In the genomic region with DNA sequence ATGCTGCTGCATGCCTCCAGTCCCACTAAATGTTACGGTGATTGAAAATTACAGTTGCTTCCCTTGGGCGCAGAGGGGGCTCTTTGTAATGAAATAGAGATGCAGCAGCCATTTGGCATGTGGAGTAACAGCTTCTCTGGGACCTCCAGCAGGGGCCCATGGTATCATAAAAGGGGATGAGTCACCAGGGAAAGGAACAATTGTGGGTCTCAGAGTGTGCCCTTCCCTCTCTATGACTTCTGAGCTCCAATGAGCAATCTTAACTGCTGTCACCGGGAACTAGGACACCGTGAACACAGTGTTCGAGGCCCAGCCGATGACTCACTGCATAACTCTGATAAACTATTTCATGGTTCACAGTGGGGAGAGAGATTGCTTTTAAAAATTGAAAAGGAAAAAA, we compare ENCODE assay signal across 9 cellular contexts.
DNase-seq lines count a peak whose midpoint lies in the region; ATAC-seq, FAIRE-seq and TF ChIP-seq lines count a peak whose summit lies in the region.
"Had no signal": no experiment of that assay in that cellular context is flagged by ENCODE, and none has a peak within 500 bp of the region (broad histone marks: within the 10 kb centered on the region; RNA-seq: fewer than 3 reads in every experiment).

No MANE protein-coding gene starts in this region.

- H3K4me3 Mint-ChIP-seq in WTC11: no peak overlapping the region
- no peak overlapping the region for H3K4me3 Mint-ChIP-seq in naive thymus-derived CD4-positive, alpha-beta T cell
- H3K4me3 Mint-ChIP-seq in activated CD4-positive, alpha-beta T cell treated with anti-CD3 and anti-CD28 coated beads, Interleukin-2, amount 10 ng/mL, durations not matched to agents 7 days and 5 days: no peak overlapping the region
- H3K4me3 Mint-ChIP-seq: CD4-positive, CD25-positive, alpha-beta regulatory T cell had no signal

- BruUV-seq in HepG2 (replicated peaks; lab: Mats Ljungman, UMichigan): no TSS peak

- TF ChIP-seq POLR2A in HepG2 (IDR thresholded peaks at IDR 0.05; ENCODE audit: insufficient read depth in 1 of 2, low read depth in 2 of 2, low read length in 2 of 2) (no peak), right lobe of liver (IDR thresholded peaks at IDR 0.05) (no peak), vagina (IDR thresholded peaks at IDR 0.05) (no peak)

- no peak for FAIRE-seq in HepG2 (lab: Jason Lieb, UNC)

- peak; percentile 28 for DNase-seq in HepG2 (ENCODE audit: low spot score)
- DNase-seq in right lobe of liver: no peak
- no peak for DNase-seq in WTC11 (ENCODE audit: low spot score)
- DNase-seq in right cardiac atrium: peak; percentile 57 to 67 (median 66)
- no peak for DNase-seq in vagina (ENCODE audit: extremely low spot score in 2 of 2)
- no peak for DNase-seq in naive thymus-derived CD4-positive, alpha-beta T cell
- no peak for DNase-seq in activated T-cell treated with anti-CD3 and anti-CD28 coated beads, Interleukin-2, amount 50 U/mL, for 48 hours
- DNase-seq in activated CD4-positive, alpha-beta T cell treated with anti-CD3 and anti-CD28 coated beads, Interleukin-2, amount 10 ng/mL, durations not matched to agents 7 days and 5 days: no peak
- DNase-seq: CD4-positive, CD25-positive, alpha-beta regulatory T cell had no signal

- peaks cover 6% of the 10 kb centered on the region for H3K27me3 Mint-ChIP-seq in WTC11 (ENCODE audit: low read depth)
- peaks cover 0 to 3% (median 0%) of the 10 kb centered on the region in 5 donors for H3K27me3 Mint-ChIP-seq in naive thymus-derived CD4-positive, alpha-beta T cell
- no peaks in the 10 kb centered on the region for H3K27me3 Mint-ChIP-seq in activated CD4-positive, alpha-beta T cell treated with anti-CD3 and anti-CD28 coated beads, Interleukin-2, amount 10 ng/mL, durations not matched to agents 7 days and 5 days

- TF ChIP-seq CTCF in HepG2 (CRISPR knock-in tag; IDR thresholded peaks at IDR 0.05) (no peak), right lobe of liver (IDR thresholded peaks at IDR 0.05) (no peak), WTC11 (IDR thresholded peaks at IDR 0.05) (no peak), vagina (IDR thresholded peaks at IDR 0.05) (no peak)

- H3K9me3 Mint-ChIP-seq in WTC11: peaks cover 5% of the 10 kb centered on the region
- peaks cover 0 to 2% (median 0%) of the 10 kb centered on the region in 11 donors for H3K9me3 Mint-ChIP-seq in naive thymus-derived CD4-positive, alpha-beta T cell
- H3K9me3 Mint-ChIP-seq in activated CD4-positive, alpha-beta T cell treated with anti-CD3 and anti-CD28 coated beads, Interleukin-2, amount 10 ng/mL, durations not matched to agents 7 days and 5 days: no peaks in the 10 kb centered on the region

- no peak overlapping the region for H3K4me3 ChIP-seq in HepG2 (replicated peaks in 1 of 3; ENCODE audit: insufficient read depth in 1 of 3, low read depth in 2 of 3, low read length in 3 of 3)
- no peak overlapping the region for H3K4me3 ChIP-seq in right lobe of liver
- H3K4me3 ChIP-seq in right cardiac atrium (ENCODE audit: low read length): no peak overlapping the region
- H3K4me3 ChIP-seq in vagina: no peak overlapping the region
- no peak overlapping the region for H3K4me3 ChIP-seq in naive thymus-derived CD4-positive, alpha-beta T cell (ENCODE audit: low read length)

- H3K4me1 ChIP-seq in HepG2 (ENCODE audit: insufficient read depth, low read length): no peaks in the 10 kb centered on the region
- no peaks in the 10 kb centered on the region for H3K4me1 ChIP-seq in right lobe of liver
- H3K4me1 ChIP-seq in right cardiac atrium (ENCODE audit: control insufficient read depth, insufficient read depth, low read length): peaks cover 7% of the 10 kb centered on the region
- peaks cover 12% of the 10 kb centered on the region for H3K4me1 ChIP-seq in vagina
- H3K4me1 ChIP-seq in naive thymus-derived CD4-positive, alpha-beta T cell (ENCODE audit: control insufficient read depth in 2 of 2, insufficient read depth in 2 of 2, low read length in 2 of 2): no peaks in the 10 kb centered on the region

- peaks cover 10% of the 10 kb centered on the region for H3K4me1 Mint-ChIP-seq in WTC11
- no peaks in the 10 kb centered on the region for H3K4me1 Mint-ChIP-seq in naive thymus-derived CD4-positive, alpha-beta T cell
- no peaks in the 10 kb centered on the region for H3K4me1 Mint-ChIP-seq in activated CD4-positive, alpha-beta T cell treated with anti-CD3 and anti-CD28 coated beads, Interleukin-2, amount 10 ng/mL, durations not matched to agents 7 days and 5 days
- H3K4me1 Mint-ChIP-seq: CD4-positive, CD25-positive, alpha-beta regulatory T cell had no signal

- H3K4me2 ChIP-seq in HepG2 (ENCODE audit: low read depth, low read length): no peak overlapping the region

- TF ChIP-seq RAD21 in HepG2 (CRISPR knock-in tag; IDR thresholded peaks at IDR 0.05): no peak

- no peak overlapping the region for H2AFZ ChIP-seq in HepG2 (ENCODE audit: low read length)

- 23% methylated on average over 6 of the region's 6 CpGs for WGBS in HepG2 (ENCODE audit: low lambda C conversion rate)
- WGBS in right lobe of liver (ENCODE audit: insufficient coverage, low coverage, low lambda C conversion rate, missing lambda C conversion rate): 50% methylated on average over 5 of the region's 6 CpGs
- WGBS in right cardiac atrium: 39% methylated on average over 6 of the region's 6 CpGs

- in situ Hi-C loops in HepG2 (cut with HindIII; ENCODE audit: extremely low pct_ligation_motif_present, low pct_unique_long_range_greater_than_20kb): no loop called here

- no peaks in the 10 kb centered on the region for H3K79me2 ChIP-seq in HepG2 (ENCODE audit: insufficient read depth, low read length)

- intact Hi-C loops in HepG2 (cut with micrococcal nuclease; ENCODE audit: unreplicated experiment): no loop called here
- intact Hi-C loops in right lobe of liver (cut with DNase I): no loop called here
- intact Hi-C loops in right cardiac atrium (cut with DNase I): no loop called here
- intact Hi-C loops in vagina (cut with DNase I): no loop called here
- intact Hi-C loops in naive thymus-derived CD4-positive, alpha-beta T cell (cut with micrococcal nuclease): loop anchor here in 1 of 2 donors (10.0 kb wide), 1 partner anchor 98 kb away; no protein-coding TSS in a partner anchor

- no peak overlapping the region for H3K27ac ChIP-seq in HepG2 (ENCODE audit: extremely low read length, insufficient read depth, low read length)
- H3K27ac ChIP-seq in right lobe of liver: no peak overlapping the region
- H3K27ac ChIP-seq in right cardiac atrium (ENCODE audit: low read length): peak overlapping the region; percentile 58
- peak overlapping the region; percentile 37 for H3K27ac ChIP-seq in vagina
- H3K27ac ChIP-seq in naive thymus-derived CD4-positive, alpha-beta T cell (ENCODE audit: low read depth, low read length): no peak overlapping the region

- H4K20me1 ChIP-seq in HepG2 (ENCODE audit: insufficient read depth, low read length): no peaks in the 10 kb centered on the region

- H3K36me3 Mint-ChIP-seq in WTC11: no peaks in the 10 kb centered on the region
- H3K36me3 Mint-ChIP-seq in naive thymus-derived CD4-positive, alpha-beta T cell: peaks cover 0 to 9% (median 0%) of the 10 kb centered on the region in 5 donors
- H3K36me3 Mint-ChIP-seq in activated CD4-positive, alpha-beta T cell treated with anti-CD3 and anti-CD28 coated beads, Interleukin-2, amount 10 ng/mL, durations not matched to agents 7 days and 5 days (ENCODE audit: low read depth): no peaks in the 10 kb centered on the region
- H3K36me3 Mint-ChIP-seq: CD4-positive, CD25-positive, alpha-beta regulatory T cell had no signal

- H3K36me3 ChIP-seq in HepG2 (replicated peaks in 1 of 2; ENCODE audit: control insufficient read depth in 1 of 2, insufficient read depth in 2 of 2, low read length in 2 of 2) (no peaks in the 10 kb centered on the region), right lobe of liver (no peaks in the 10 kb centered on the region), vagina (no peaks in the 10 kb centered on the region)
- H3K36me3 ChIP-seq in naive thymus-derived CD4-positive, alpha-beta T cell (ENCODE audit: control insufficient read depth in 2 of 3, insufficient read depth in 3 of 3, low read length in 3 of 3): no peaks in the 10 kb centered on the region

- H3K27me3 ChIP-seq in HepG2 (ENCODE audit: control insufficient read depth in 1 of 2, insufficient read depth in 2 of 2, low read length in 2 of 2) (no peaks in the 10 kb centered on the region), right lobe of liver (no peaks in the 10 kb centered on the region), right cardiac atrium (ENCODE audit: control insufficient read depth, insufficient read depth) (no peaks in the 10 kb centered on the region), vagina (no peaks in the 10 kb centered on the region)
- no peaks in the 10 kb centered on the region for H3K27me3 ChIP-seq in naive thymus-derived CD4-positive, alpha-beta T cell (ENCODE audit: control insufficient read depth in 2 of 2, insufficient read depth in 2 of 2, low read length in 2 of 2)

- CTCF ChIA-PET in HepG2 (lab: Yijun Ruan, JAX; ENCODE audit: low intra/inter-chr PET ratio, low total read pairs) (no interaction called here), WTC11 (lab: Charles Lee) (interaction anchor here (1.0 to 1.4 kb wide), 2 partner anchors 184 to 333 kb away, joined by 3 read pairs; no protein-coding TSS in a partner anchor)
- CTCF ChIA-PET in naive thymus-derived CD4-positive, alpha-beta T cell (lab: Charles Lee): no interaction called here
- CTCF ChIA-PET in activated CD4-positive, alpha-beta T cell treated with anti-CD3 and anti-CD28 coated beads, Interleukin-2, amount 10 ng/mL, durations not matched to agents 7 days and 5 days (lab: Charles Lee): no interaction called here

- no peaks in the 10 kb centered on the region for H3K9me3 ChIP-seq in HepG2 (ENCODE audit: low read length)
- no peaks in the 10 kb centered on the region for H3K9me3 ChIP-seq in right lobe of liver
- no peaks in the 10 kb centered on the region for H3K9me3 ChIP-seq in right cardiac atrium (ENCODE audit: control insufficient read depth, low read length)
- no peaks in the 10 kb centered on the region for H3K9me3 ChIP-seq in vagina
- H3K9me3 ChIP-seq in naive thymus-derived CD4-positive, alpha-beta T cell (ENCODE audit: control insufficient read depth in 2 of 3, low read length in 3 of 3): no peaks in the 10 kb centered on the region

- TF ChIP-seq EP300 in HepG2 (IDR thresholded peaks at IDR 0.05; ENCODE audit: low read depth in 2 of 2, low read length in 2 of 2) (no peak), HepG2 (CRISPR knock-in tag; IDR thresholded peaks at IDR 0.05; ENCODE audit: borderline replicate concordance) (no peak)

- no peak for ATAC-seq in HepG2
- no peak for ATAC-seq in right lobe of liver
- ATAC-seq in WTC11: peak; percentile 78
- peak; percentile 95 to 97 for ATAC-seq in right cardiac atrium
- no peak for ATAC-seq in naive thymus-derived CD4-positive, alpha-beta T cell

- no peak overlapping the region for H3K9ac ChIP-seq in HepG2 (ENCODE audit: insufficient read depth, low read depth, low read length)

- H3K27ac Mint-ChIP-seq in WTC11: no peak overlapping the region
- no peak overlapping the region for H3K27ac Mint-ChIP-seq in naive thymus-derived CD4-positive, alpha-beta T cell
- H3K27ac Mint-ChIP-seq in activated CD4-positive, alpha-beta T cell treated with anti-CD3 and anti-CD28 coated beads, Interleukin-2, amount 10 ng/mL, durations not matched to agents 7 days and 5 days: no peak overlapping the region
- H3K27ac Mint-ChIP-seq: CD4-positive, CD25-positive, alpha-beta regulatory T cell had no signal

- POLR2A ChIA-PET in HepG2 (lab: Yijun Ruan, JAX) (no interaction called here), WTC11 (lab: Charles Lee) (no interaction called here)
- POLR2A ChIA-PET in naive thymus-derived CD4-positive, alpha-beta T cell (lab: Charles Lee): no interaction called here
- POLR2A ChIA-PET in activated CD4-positive, alpha-beta T cell treated with anti-CD3 and anti-CD28 coated beads, Interleukin-2, amount 10 ng/mL, durations not matched to agents 7 days and 5 days (lab: Charles Lee): no interaction called here

Comparison
In these comparisons a context has a peak if more than half of its experiments do, and no peak if none do; other contexts are left out.
1. DNase-seq: peak in HepG2 (single experiment) and right cardiac atrium (3 of 3); none in right lobe of liver (0 of 3), WTC11 (single experiment), vagina (0 of 2), naive thymus-derived CD4-positive, alpha-beta T cell (0 of 9), activated T-cell treated with anti-CD3 and anti-CD28 coated beads, Interleukin-2, amount 50 U/mL, for 48 hours (0 of 2) and activated CD4-positive, alpha-beta T cell treated with anti-CD3 and anti-CD28 coated beads, Interleukin-2, amount 10 ng/mL, durations not matched to agents 7 days and 5 days (single experiment).
2. ATAC-seq: peak in WTC11 (single experiment) and right cardiac atrium (2 of 2); none in HepG2 (single experiment), right lobe of liver (0 of 4) and naive thymus-derived CD4-positive, alpha-beta T cell (single experiment).
3. H3K27ac ChIP-seq: peak in right cardiac atrium (single experiment) and vagina (single experiment); none in HepG2 (single experiment), right lobe of liver (0 of 3) and naive thymus-derived CD4-positive, alpha-beta T cell (single experiment).